Comparison of ENCODE assay signal across 20 cellular contexts in the genomic region with DNA sequence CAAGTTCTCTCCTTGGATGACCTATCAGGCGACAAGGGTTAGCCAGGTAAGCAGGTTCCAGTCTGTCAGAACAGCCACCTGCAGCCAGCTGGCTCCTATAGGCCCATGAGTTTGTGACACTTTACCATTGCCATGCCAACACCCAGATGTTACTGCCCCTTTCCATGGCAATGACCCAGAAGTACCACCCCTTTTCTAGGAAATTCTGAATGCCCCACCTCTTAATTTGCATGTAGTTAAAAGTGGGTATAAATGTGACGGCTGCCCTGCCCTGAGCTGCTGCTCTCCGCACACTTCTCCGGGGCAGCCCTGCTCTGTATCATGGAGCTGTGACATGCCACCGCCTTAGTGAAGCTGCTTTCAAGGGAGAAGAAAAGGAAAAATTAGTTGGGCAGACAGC. TPM values are rescaled to one million over a fixed set of nuclear protein-coding genes. Genes with fewer than 3 reads are reported as not detected.
"Had no signal": no experiment of that assay in that cellular context is flagged by ENCODE, and none has a peak within 500 bp of the region (broad histone marks: within the 10 kb centered on the region; RNA-seq: fewer than 3 reads in every experiment).

No MANE protein-coding gene starts in this region.

- DNase-seq: activated B cell treated with CpG ODN at 0.5 μM for 24 hours; activated CD4-positive, alpha-beta T cell treated with anti-CD3 and anti-CD28 coated beads, Interleukin-2, amount 50 U/mL, for 1 hour; amniotic stem cell; body of pancreas; endodermal cell; hippocampal formation; lower lobe of right lung; naive B cell; retina; stimulated activated CD4-positive, alpha-beta T cell treated with anti-CD3 and anti-CD28 coated beads, Interleukin-4, amount 100 ng/mL, for 4 hours; stimulated activated naive CD8-positive, alpha-beta T cell treated with anti-CD3 and anti-CD28 coated beads, Interleukin-15, amount 100 ng/mL, for 72 hours had no signal

- H3K27ac ChIP-seq: body of pancreas, lower lobe of right lung, neutrophil, skin epidermis, thoracic aorta had no signal

- ATAC-seq: body of pancreas; lower lobe of right lung; stimulated activated naive CD8-positive, alpha-beta T cell treated with anti-CD3 and anti-CD28 coated beads, Interleukin-15, amount 100 ng/mL, for 72 hours had no signal

- H3K36me3 ChIP-seq: lower lobe of right lung, neutrophil, thoracic aorta had no signal

- H3K4me3 ChIP-seq: body of pancreas, lower lobe of right lung, skin epidermis, thoracic aorta had no signal

- H3K27me3 ChIP-seq: body of pancreas had no signal

- H3K9me3 ChIP-seq: body of pancreas, lower lobe of right lung, neutrophil, thoracic aorta had no signal

RNA-seq across cellular contexts. Expression of a gene that starts 10.0 kb away (rescaled TPM):
- total RNA-seq: activated B cell treated with CpG ODN at 0.5 μM for 24 hours, endodermal cell, kidney epithelial cell had no signal

RNA-seq across cellular contexts. Expression of a gene that starts 15.5 kb away (rescaled TPM):
- total RNA-seq: activated B cell treated with CpG ODN at 0.5 μM for 24 hours; activated CD8-positive, alpha-beta memory T cell treated with anti-CD3 and anti-CD28 coated beads for 36 hours; body of pancreas; dermis microvascular lymphatic vessel endothelial cell; glomerular endothelial cell; kidney epithelial cell; lower lobe of right lung; thoracic aorta; urinary bladder had no signal
- polyA plus RNA-seq: urinary bladder had no signal

RNA-seq across cellular contexts. Expression of a gene that starts 26.2 kb away (rescaled TPM):
- total RNA-seq: body of pancreas, dermis microvascular lymphatic vessel endothelial cell, glomerular endothelial cell, kidney epithelial cell had no signal

RNA-seq across cellular contexts. Expression of a gene that starts 28.0 kb away (rescaled TPM):
- total RNA-seq: activated B cell treated with CpG ODN at 0.5 μM for 24 hours; activated CD8-positive, alpha-beta memory T cell treated with anti-CD3 and anti-CD28 coated beads for 36 hours; body of pancreas; dermis microvascular lymphatic vessel endothelial cell; glomerular endothelial cell; kidney epithelial cell; lower lobe of right lung; urinary bladder had no signal
- polyA plus RNA-seq: esophagus, urinary bladder had no signal
